In genomic region chr1:174165471-174166137, GRCh38 we compare ENCODE assay signal across 13 cellular contexts. TPM values are rescaled to one million over a fixed set of nuclear protein-coding genes. Genes with fewer than 3 reads are reported as not detected.
DNase-seq lines count a peak whose midpoint lies in the region; ATAC-seq and TF ChIP-seq lines count a peak whose summit lies in the region.
"Had no signal": no experiment of that assay in that cellular context is flagged by ENCODE, and none has a peak within 500 bp of the region (broad histone marks: within the 10 kb centered on the region; RNA-seq: fewer than 3 reads in every experiment).

No MANE protein-coding gene starts in this region.

- H3K27me3 Mint-ChIP-seq in IgD-negative memory B cell = no peaks in the 10 kb centered on the region
- no peaks in the 10 kb centered on the region for H3K27me3 Mint-ChIP-seq in neural crest cell (ENCODE audit: low read depth)

- H3K27ac ChIP-seq in esophagus squamous epithelium = peak overlapping the region in 2 of 4 donors; percentile 36 to 48
- no peak overlapping the region for H3K27ac ChIP-seq in aorta (ENCODE audit: low read depth in 1 of 2, low read length in 2 of 2)
- H3K27ac ChIP-seq: tibial artery had no signal

- ATAC-seq in esophagus mucosa (peak; percentile 46), aorta (ENCODE audit: low FRiP score) (no peak), GM18498 (IDR thresholded peaks at IDR 0.05; ENCODE audit: unreplicated experiment) (no peak)

- peak; percentile 25 for DNase-seq in GM04504 (ENCODE audit: low read depth)
- DNase-seq in neural crest cell (ENCODE audit: low read depth, low spot score) = no peak
- no peak for DNase-seq in esophagus squamous epithelium (lab: John Stamatoyannopoulos, UW)
- no peak for DNase-seq in aorta
- DNase-seq in hippocampal formation (lab: John Stamatoyannopoulos, UW) = no peak
- DNase-seq: activated CD8-positive, alpha-beta memory T cell treated with anti-CD3 and anti-CD28 coated beads, Interleukin-2, amount 50 U/mL, for 48 hours; dermis blood vessel endothelial cell; H7; stimulated activated CD4-positive, alpha-beta T cell treated with anti-CD3 and anti-CD28 coated beads, Interleukin-15, amount 100 ng/mL, for 24 hours had no signal

- intact Hi-C loops in esophagus squamous epithelium (cut with DNase I) (no loop called here), aorta (cut with DNase I) (no loop called here)

- no peak for TF ChIP-seq CTCF in neural crest cell (conservative IDR thresholded peaks at IDR 0.05)
- no peak for TF ChIP-seq CTCF in esophagus squamous epithelium (IDR thresholded peaks at IDR 0.05)

- 39 to 43% methylated on average over 5 to 6 of the region's 6 CpGs for WGBS in esophagus squamous epithelium, 2 donors
- 89 to 90% methylated on average over 6 of the region's 6 CpGs for WGBS in aorta, 2 donors

- H3K27ac Mint-ChIP-seq in IgD-negative memory B cell (peak overlapping the region; percentile 82 to 91 (median 88)), neural crest cell (ENCODE audit: unreplicated experiment) (peak overlapping the region; percentile 72)

- H3K4me1 Mint-ChIP-seq in IgD-negative memory B cell (peaks cover 70 to 78% (median 71%) of the 10 kb centered on the region in 3 donors), neural crest cell (peaks cover 9% of the 10 kb centered on the region)

- H3K36me3 ChIP-seq in esophagus squamous epithelium = no peaks in the 10 kb centered on the region
- peaks cover 0 to 2% of the 10 kb centered on the region in 2 donors for H3K36me3 ChIP-seq in aorta (ENCODE audit: control insufficient read depth in 1 of 2, insufficient read depth in 2 of 2, low read length in 1 of 2)
- H3K36me3 ChIP-seq: tibial artery had no signal

- peak overlapping the region; percentile 48 to 88 (median 67) for H3K4me3 Mint-ChIP-seq in IgD-negative memory B cell
- H3K4me3 Mint-ChIP-seq in neural crest cell = no peak overlapping the region

- H3K4me1 ChIP-seq in esophagus squamous epithelium = peaks cover 0 to 28% (median 5%) of the 10 kb centered on the region in 3 donors
- H3K4me1 ChIP-seq in aorta (ENCODE audit: control insufficient read depth in 1 of 2, insufficient read depth in 2 of 2, low read length in 2 of 2) = no peaks in the 10 kb centered on the region

- H3K36me3 Mint-ChIP-seq in IgD-negative memory B cell (peaks cover 2% of the 10 kb centered on the region), neural crest cell (ENCODE audit: low read depth) (no peaks in the 10 kb centered on the region)

- TF ChIP-seq POLR2A in esophagus squamous epithelium (IDR thresholded peaks at IDR 0.05) = no peak

- no peaks in the 10 kb centered on the region for H3K9me3 ChIP-seq in esophagus squamous epithelium
- no peaks in the 10 kb centered on the region for H3K9me3 ChIP-seq in aorta (ENCODE audit: control insufficient read depth, low read length)
- H3K9me3 ChIP-seq: tibial artery had no signal

- H3K27me3 ChIP-seq in esophagus squamous epithelium (no peaks in the 10 kb centered on the region), aorta (ENCODE audit: control insufficient read depth in 1 of 2, insufficient read depth in 2 of 2, low read length in 1 of 2) (no peaks in the 10 kb centered on the region)
- H3K27me3 ChIP-seq: tibial artery had no signal

- H3K9me3 Mint-ChIP-seq in IgD-negative memory B cell = no peaks in the 10 kb centered on the region
- H3K9me3 Mint-ChIP-seq in neural crest cell = no peaks in the 10 kb centered on the region

- H3K4me3 ChIP-seq in esophagus squamous epithelium = no peak overlapping the region
- no peak overlapping the region for H3K4me3 ChIP-seq in aorta (ENCODE audit: low read length in 2 of 2)
- H3K4me3 ChIP-seq: tibial artery had no signal

RNA-seq across cellular contexts. Expression of gene RABGAP1L, which starts 6.3 kb away (rescaled TPM):
- polyA plus RNA-seq in IgD-negative memory B cell = 88.6 TPM
- total RNA-seq in esophagus mucosa = 25.3 TPM
- 23.1 and 25.6 TPM in 2 replicates for total RNA-seq in neural crest cell
- 10 to 100 TPM; 35.7 to 45.6 (median 41.0) TPM for total RNA-seq in esophagus squamous epithelium
- 10 to 100 TPM; 42.9 to 56.4 TPM for total RNA-seq in aorta
- 10 to 100 TPM; 14.8 to 33.9 TPM for polyA plus RNA-seq in aorta
